ENCODE assay signal across 9 cellular contexts in the genomic region with DNA sequence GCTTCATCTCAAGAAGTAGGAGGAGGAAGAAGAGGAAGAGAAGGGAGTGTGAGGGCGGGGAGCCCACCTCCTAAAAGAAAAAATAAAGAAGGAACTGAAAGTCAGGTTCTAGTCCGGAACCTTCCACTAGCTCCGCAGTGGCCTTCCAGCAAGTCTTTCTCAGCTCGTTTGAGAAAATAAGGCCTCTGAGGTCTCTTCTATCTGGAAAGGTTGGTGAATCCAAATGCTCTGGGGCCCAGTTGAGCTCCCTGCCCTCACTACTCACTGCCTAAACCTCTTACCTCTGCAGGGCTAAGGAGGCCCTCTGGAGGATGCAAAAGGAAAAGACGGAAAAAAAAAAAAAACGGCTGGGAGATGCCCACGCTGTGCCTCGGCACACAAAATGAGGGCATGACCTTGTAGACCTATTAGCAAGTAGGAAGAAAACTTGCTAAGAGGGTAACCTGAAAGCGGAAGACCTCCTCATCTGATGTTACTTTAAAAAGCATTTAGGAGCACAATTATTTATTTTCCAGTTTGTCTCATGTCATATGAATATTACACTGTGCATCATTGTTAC. TPM values are rescaled to one million over a fixed set of nuclear protein-coding genes. Genes with fewer than 3 reads are reported as not detected.
A peak's percentile ranks its signal among the peaks of the same experiment; 100 is the strongest.
DNase-seq lines count a peak whose midpoint lies in the region; ATAC-seq, FAIRE-seq and TF ChIP-seq lines count a peak whose summit lies in the region.
"Had no signal": no experiment of that assay in that cellular context is flagged by ENCODE, and none has a peak within 500 bp of the region (broad histone marks: within the 10 kb centered on the region; RNA-seq: fewer than 3 reads in every experiment).

No MANE protein-coding gene starts in this region.

- CTCF ChIA-PET in activated CD4-positive, alpha-beta T cell treated with anti-CD3 and anti-CD28 coated beads, Interleukin-2, amount 10 ng/mL, durations not matched to agents 7 days and 5 days (lab: Charles Lee): interaction anchor here (0.6 to 3.4 kb wide), 17 partner anchors 10 to 417 kb away, joined by 3 to 15 read pairs (median 5); no protein-coding TSS in a partner anchor

- intact Hi-C loops in natural killer cell (cut with micrococcal nuclease): loop anchor here (1.0 kb wide), 1 partner anchor 260 kb away; no protein-coding TSS in a partner anchor
- intact Hi-C loops in aorta (cut with DNase I): loop anchor here in 1 of 2 donors (5.0 kb wide), 1 partner anchor 264 kb away; no protein-coding TSS in a partner anchor

- TF ChIP-seq CTCF in endothelial cell (IDR thresholded peaks at IDR 0.05; ENCODE audit: unreplicated experiment) (no peak), natural killer cell (IDR thresholded peaks at IDR 0.05) (peak; percentile 57)

- peak; percentile 45 for FAIRE-seq in H54 (lab: Jason Lieb, UNC)
- FAIRE-seq: TTC549 had no signal

- no peaks in the 10 kb centered on the region for H3K9me3 ChIP-seq in aorta (ENCODE audit: control insufficient read depth, low read length)

- WGBS in aorta, 2 donors: 40 to 44% methylated on average over 9 of the region's 9 CpGs

- peaks cover 3% of the 10 kb centered on the region for H3K27me3 Mint-ChIP-seq in activated CD4-positive, alpha-beta T cell treated with anti-CD3 and anti-CD28 coated beads, Interleukin-2, amount 10 ng/mL, durations not matched to agents 7 days and 5 days
- H3K27me3 Mint-ChIP-seq in endothelial cell (ENCODE audit: unreplicated experiment) (no peaks in the 10 kb centered on the region), natural killer cell (ENCODE audit: low read depth in 2 of 2) (no peaks in the 10 kb centered on the region)

- H3K4me3 ChIP-seq in aorta (ENCODE audit: low read length in 2 of 2): no peak overlapping the region

- peak overlapping the region; percentile 21 to 43 for H3K27ac ChIP-seq in aorta (ENCODE audit: low read depth in 1 of 2, low read length in 2 of 2)

- no peaks in the 10 kb centered on the region for H3K36me3 Mint-ChIP-seq in activated CD4-positive, alpha-beta T cell treated with anti-CD3 and anti-CD28 coated beads, Interleukin-2, amount 10 ng/mL, durations not matched to agents 7 days and 5 days (ENCODE audit: low read depth)
- H3K36me3 Mint-ChIP-seq in endothelial cell (ENCODE audit: low read depth, unreplicated experiment) (no peaks in the 10 kb centered on the region), natural killer cell (no peaks in the 10 kb centered on the region)

- POLR2A ChIA-PET in activated CD4-positive, alpha-beta T cell treated with anti-CD3 and anti-CD28 coated beads, Interleukin-2, amount 10 ng/mL, durations not matched to agents 7 days and 5 days (lab: Charles Lee): interaction anchor here (1.2 kb wide), 1 partner anchor 69 kb away, joined by 3 read pairs; no protein-coding TSS in a partner anchor

- no peaks in the 10 kb centered on the region for H3K27me3 ChIP-seq in aorta (ENCODE audit: control insufficient read depth in 1 of 2, insufficient read depth in 2 of 2, low read length in 1 of 2)

- no peak overlapping the region for H3K4me3 Mint-ChIP-seq in activated CD4-positive, alpha-beta T cell treated with anti-CD3 and anti-CD28 coated beads, Interleukin-2, amount 10 ng/mL, durations not matched to agents 7 days and 5 days
- H3K4me3 Mint-ChIP-seq in endothelial cell (ENCODE audit: unreplicated experiment): no peak overlapping the region
- no peak overlapping the region for H3K4me3 Mint-ChIP-seq in natural killer cell

- no peaks in the 10 kb centered on the region for H3K9me3 Mint-ChIP-seq in activated CD4-positive, alpha-beta T cell treated with anti-CD3 and anti-CD28 coated beads, Interleukin-2, amount 10 ng/mL, durations not matched to agents 7 days and 5 days
- H3K9me3 Mint-ChIP-seq in endothelial cell (ENCODE audit: unreplicated experiment) (no peaks in the 10 kb centered on the region), natural killer cell (no peaks in the 10 kb centered on the region)

- DNase-seq in DMS114 treated with DMSO at 0.1 percent for 48 hours (lab: John Stamatoyannopoulos, UW; ENCODE audit: unreplicated experiment) (peak; percentile 10), H54 (ENCODE audit: insufficient read length, low spot score) (peak; percentile 44), NCI-H2196 (lab: John Stamatoyannopoulos, UW; ENCODE audit: unreplicated experiment) (peak; percentile 15), endothelial cell (ENCODE audit: low spot score) (peak; percentile 33), natural killer cell (no peak), aorta (no peak)
- DNase-seq in activated CD4-positive, alpha-beta T cell treated with anti-CD3 and anti-CD28 coated beads, Interleukin-2, amount 10 ng/mL, durations not matched to agents 7 days and 5 days: peak; percentile 69

- H3K27ac Mint-ChIP-seq in activated CD4-positive, alpha-beta T cell treated with anti-CD3 and anti-CD28 coated beads, Interleukin-2, amount 10 ng/mL, durations not matched to agents 7 days and 5 days: peak overlapping the region; percentile 81
- H3K27ac Mint-ChIP-seq in endothelial cell (ENCODE audit: unreplicated experiment): no peak overlapping the region
- no peak overlapping the region for H3K27ac Mint-ChIP-seq in natural killer cell

- peaks cover 24% of the 10 kb centered on the region for H3K4me1 Mint-ChIP-seq in activated CD4-positive, alpha-beta T cell treated with anti-CD3 and anti-CD28 coated beads, Interleukin-2, amount 10 ng/mL, durations not matched to agents 7 days and 5 days
- H3K4me1 Mint-ChIP-seq in endothelial cell (ENCODE audit: unreplicated experiment): no peaks in the 10 kb centered on the region
- H3K4me1 Mint-ChIP-seq in natural killer cell: peaks cover 31 to 40% of the 10 kb centered on the region in 2 donors

- ATAC-seq in natural killer cell (peak; percentile 57 to 82 (median 74)), aorta (ENCODE audit: low FRiP score) (peak; percentile 52), HG02763 (IDR thresholded peaks at IDR 0.05; ENCODE audit: unreplicated experiment) (no peak)

- peaks cover 3% of the 10 kb centered on the region in 2 donors for H3K4me1 ChIP-seq in aorta (ENCODE audit: control insufficient read depth in 1 of 2, insufficient read depth in 2 of 2, low read length in 2 of 2)

- no peak for TF ChIP-seq POLR2A in H54 (IDR thresholded peaks at IDR 0.05; ENCODE audit: low read depth, low read length)

- peaks cover 0 to 2% of the 10 kb centered on the region in 2 donors for H3K36me3 ChIP-seq in aorta (ENCODE audit: control insufficient read depth in 1 of 2, insufficient read depth in 2 of 2, low read length in 1 of 2)

RNA-seq across cellular contexts. Expression of gene FBLN5, which starts 35.9 kb away (rescaled TPM):
- 1 to 10 TPM; 3.8 to 4.1 TPM for total RNA-seq in activated CD4-positive, alpha-beta T cell treated with anti-CD3 and anti-CD28 coated beads, Interleukin-2, amount 10 ng/mL, durations not matched to agents 7 days and 5 days
- 0.26 TPM for total RNA-seq in endothelial cell (ENCODE audit: unreplicated experiment)
- 1 to 10 TPM in 2 of 3 donors, under 1 TPM in 1; 0.56 to 1.3 (median 1.1) TPM for total RNA-seq in natural killer cell
- total RNA-seq in aorta: 100 to 1,000 TPM; 407 to 431 TPM
- polyA plus RNA-seq in aorta: 100 to 1,000 TPM; 375 to 735 TPM

RNA-seq across cellular contexts. Expression of gene TC2N, which starts 44.2 kb away (rescaled TPM):
- 100 to 1,000 TPM; 196 to 216 TPM for total RNA-seq in activated CD4-positive, alpha-beta T cell treated with anti-CD3 and anti-CD28 coated beads, Interleukin-2, amount 10 ng/mL, durations not matched to agents 7 days and 5 days
- total RNA-seq in endothelial cell (ENCODE audit: unreplicated experiment) (1.4 TPM), natural killer cell (100 to 1,000 TPM in 2 of 3 donors, 10 to 100 TPM in 1; 83.1 to 157 (median 126) TPM), aorta (100 to 1,000 TPM; 126 to 284 TPM)
- 10 to 100 TPM; 50.7 to 66.4 TPM for polyA plus RNA-seq in aorta

Comparison
In these comparisons a context has a peak if more than half of its experiments do, and no peak if none do; other contexts are left out.
1. DNase-seq: peak in DMS114 treated with DMSO at 0.1 percent for 48 hours (single experiment), H54 (single experiment), NCI-H2196 (single experiment), activated CD4-positive, alpha-beta T cell treated with anti-CD3 and anti-CD28 coated beads, Interleukin-2, amount 10 ng/mL, durations not matched to agents 7 days and 5 days (single experiment) and endothelial cell (single experiment); none in natural killer cell (single experiment) and aorta (0 of 2).
2. RNA of gene FBLN5, which starts 35.9 kb away (total RNA-seq): 407 to 431 TPM in aorta; 3.8 to 4.1 TPM in activated CD4-positive, alpha-beta T cell treated with anti-CD3 and anti-CD28 coated beads, Interleukin-2, amount 10 ng/mL, durations not matched to agents 7 days and 5 days, 0.56 to 1.3 TPM in natural killer cell and 0.26 TPM in endothelial cell (single experiment); every median in the first group is over 10 times any median in the second.
3. RNA of gene TC2N, which starts 44.2 kb away (total RNA-seq): 126 to 284 TPM in aorta, 196 to 216 TPM in activated CD4-positive, alpha-beta T cell treated with anti-CD3 and anti-CD28 coated beads, Interleukin-2, amount 10 ng/mL, durations not matched to agents 7 days and 5 days and 83.1 to 157 TPM in natural killer cell; 1.4 TPM in endothelial cell (single experiment); every median in the first group is over 10 times any median in the second.